In genomic region chr5:160744253-160745112, GRCh38 we compare ENCODE assay signal across 18 cellular contexts.
DNase-seq lines count a peak whose midpoint lies in the region; ATAC-seq, FAIRE-seq and TF ChIP-seq lines count a peak whose summit lies in the region.
"Had no signal": no experiment of that assay in that cellular context is flagged by ENCODE, and none has a peak within 500 bp of the region (broad histone marks: within the 10 kb centered on the region; RNA-seq: fewer than 3 reads in every experiment).

No MANE protein-coding gene starts in this region.

- WGBS in HUES64 = 37% methylated on average over 6 of the region's 7 CpGs
- 58% methylated on average over 7 of the region's 7 CpGs for WGBS in GM12878 (ENCODE audit: insufficient coverage, insufficient replicate concordance, low lambda C conversion rate, missing lambda C conversion rate)
- 66% methylated on average over 7 of the region's 7 CpGs for WGBS in esophagus muscularis mucosa

- BruUV-seq in GM12878 (replicated peaks; lab: Mats Ljungman, UMichigan) = no TSS peak

- H3K4me3 ChIP-seq in BLaER1 (no peak overlapping the region), HUES64 (ENCODE audit: low read length) (no peak overlapping the region), GM12878 (no peak overlapping the region), neural cell (ENCODE audit: low read length) (peak overlapping the region; percentile 27), esophagus muscularis mucosa (no peak overlapping the region)
- H3K4me3 ChIP-seq: PC-9, SJCRH30 had no signal

- H3K36me3 ChIP-seq in BLaER1 = no peaks in the 10 kb centered on the region
- H3K36me3 ChIP-seq in HUES64 (ENCODE audit: insufficient read depth, low read length) = no peaks in the 10 kb centered on the region
- H3K36me3 ChIP-seq in GM12878 (ENCODE audit: control insufficient read depth in 2 of 2, insufficient read depth in 2 of 2, low read length in 1 of 2) = no peaks in the 10 kb centered on the region
- no peaks in the 10 kb centered on the region for H3K36me3 ChIP-seq in neural cell (ENCODE audit: insufficient read depth, low read length)
- H3K36me3 ChIP-seq in esophagus muscularis mucosa = no peaks in the 10 kb centered on the region
- H3K36me3 ChIP-seq: BE2C, SJCRH30 had no signal

- H3K9me2 ChIP-seq in neural cell (ENCODE audit: insufficient read depth, low read length) = no peaks in the 10 kb centered on the region

- RAD21 ChIA-PET in GM12878 (lab: Charles Lee; ENCODE audit: unreplicated experiment) = interaction anchor here (0.9 to 1.7 kb wide), 2 partner anchors 102 to 361 kb away, joined by 3 to 4 read pairs; no protein-coding TSS in a partner anchor

- peaks cover 19% of the 10 kb centered on the region for H3F3A ChIP-seq in neural cell (ENCODE audit: insufficient read depth, low read length, poor library complexity, severe bottlenecking)

- H2AFZ ChIP-seq in GM12878 (ENCODE audit: control insufficient read depth, low read depth, low read length) = no peak overlapping the region
- H2AFZ ChIP-seq in neural cell (ENCODE audit: low read depth, low read length) = no peak overlapping the region
- H2AFZ ChIP-seq: PC-9 had no signal

- H3K9me3 ChIP-seq in BLaER1 (no peaks in the 10 kb centered on the region), HUES64 (ENCODE audit: insufficient read depth, low read depth, low read length) (no peaks in the 10 kb centered on the region), GM12878 (replicated peaks; ENCODE audit: control insufficient read depth, insufficient read depth, low read length) (no peaks in the 10 kb centered on the region; the same call in 2 of the 3 replicates), neural cell (ENCODE audit: low read length) (no peaks in the 10 kb centered on the region), esophagus muscularis mucosa (no peaks in the 10 kb centered on the region)
- H3K9me3 ChIP-seq: BE2C, SJCRH30 had no signal

- H3K4me2 ChIP-seq in BLaER1 (peak overlapping the region; percentile 73), GM12878 (ENCODE audit: control insufficient read depth, insufficient read depth) (no peak overlapping the region), neural cell (ENCODE audit: low read length) (peak overlapping the region; percentile 50)
- H3K4me2 ChIP-seq: PC-9 had no signal

- no peak for TF ChIP-seq POLR2A in GM12878 (IDR thresholded peaks at IDR 0.05; ENCODE audit: low read depth, low read length)
- TF ChIP-seq POLR2A in esophagus muscularis mucosa (IDR thresholded peaks at IDR 0.05; ENCODE audit: low read depth) = no peak

- H3K4me1 ChIP-seq in BLaER1 (peaks cover 61% of the 10 kb centered on the region), HUES64 (ENCODE audit: insufficient read depth, low read length) (peaks cover 7% of the 10 kb centered on the region; the same call in 1 of the 2 replicates), GM12878 (ENCODE audit: control insufficient read depth, insufficient read depth, low read length) (peaks cover 4% of the 10 kb centered on the region; the same call in 1 of the 2 replicates), esophagus muscularis mucosa (peaks cover 0 to 8% (median 0%) of the 10 kb centered on the region in 4 donors)
- H3K4me1 ChIP-seq: BE2C, SJCRH30 had no signal

- H3K27ac ChIP-seq in BLaER1 = peak overlapping the region; percentile 5; the same call in 1 of the 2 replicates
- H3K27ac ChIP-seq in HUES64 (ENCODE audit: low read depth, low read length) = peak overlapping the region; percentile 3; the same call in 1 of the 2 replicates
- no peak overlapping the region for H3K27ac ChIP-seq in GM12878 (ENCODE audit: control insufficient read depth, insufficient read depth)
- H3K27ac ChIP-seq in neural cell (ENCODE audit: low read length) = peak overlapping the region; percentile 95
- H3K27ac ChIP-seq in esophagus muscularis mucosa (replicated peaks in 1 of 4) = no peak overlapping the region
- H3K27ac ChIP-seq: PC-9, SJCRH30 had no signal

- POLR2A ChIA-PET in GM12878 (lab: Charles Lee) = no interaction called here

- peak; percentile 65 for FAIRE-seq in GM12878 (lab: Jason Lieb, UNC)

- H3K9ac ChIP-seq in BLaER1 (no peak overlapping the region), HUES64 (ENCODE audit: low read depth, low read length) (no peak overlapping the region), GM12878 (ENCODE audit: control insufficient read depth, insufficient read depth, low read length) (no peak overlapping the region), neural cell (ENCODE audit: low read length) (peak overlapping the region; percentile 55)

- H3K27me3 ChIP-seq in BLaER1 (no peaks in the 10 kb centered on the region), HUES64 (ENCODE audit: insufficient read depth, low read length) (no peaks in the 10 kb centered on the region), GM12878 (replicated peaks in 1 of 2; ENCODE audit: control insufficient read depth in 2 of 2, insufficient read depth in 2 of 2, low read length in 1 of 2) (no peaks in the 10 kb centered on the region), neural cell (ENCODE audit: insufficient read depth, low read depth, low read length) (no peaks in the 10 kb centered on the region), esophagus muscularis mucosa (no peaks in the 10 kb centered on the region)
- H3K27me3 ChIP-seq: BE2C had no signal

- CTCF ChIA-PET in GM12878 (lab: Yijun Ruan, JAX) = interaction anchor here (1.0 to 1.4 kb wide), 3 partner anchors 14 to 235 kb away, joined by 3 to 4 read pairs (median 3); no protein-coding TSS in a partner anchor

- in situ Hi-C loops in GM12878 (cut with MboI) = no loop called here

- intact Hi-C loops in GM12878 (cut with micrococcal nuclease; ENCODE audit: unreplicated experiment) (no loop called here), esophagus muscularis mucosa (cut with DNase I) (no loop called here)

- SMC1A ChIA-PET in GM12878 (lab: Charles Lee; ENCODE audit: uncharacterized antibody, unreplicated experiment) = interaction anchor here (0.6 to 0.9 kb wide), 2 partner anchors 9 to 1366 kb away, joined by 3 read pairs; no protein-coding TSS in a partner anchor

- DNase-seq in GM12878 (ENCODE audit: low read depth, low spot score) (no peak), epidermal melanocyte (ENCODE audit: insufficient read length, low spot score) (no peak), esophagus muscularis mucosa (ENCODE audit: extremely low spot score) (no peak), cerebellar nuclear complex (lab: John Stamatoyannopoulos, UW) (no peak)
- DNase-seq: BE2C; CD4-positive, alpha-beta memory T cell; DMS153; GF-D8; GOT3; KG1; NCI-H146; NCI-H2081; PC-9; SJCRH30 had no signal

- no peak for TF ChIP-seq EP300 in GM12878 (IDR thresholded peaks at IDR 0.05; ENCODE audit: borderline replicate concordance in 1 of 2, control insufficient read depth in 1 of 2, low read depth in 2 of 2, low read length in 2 of 2)
- TF ChIP-seq EP300 in neural cell (conservative IDR thresholded peaks at IDR 0.05; ENCODE audit: poor library complexity, severe bottlenecking) = peak; percentile 98
- no peak for TF ChIP-seq EP300 in esophagus muscularis mucosa (IDR thresholded peaks at IDR 0.05)

- TF ChIP-seq RAD21 in GM12878 (IDR thresholded peaks at IDR 0.05; ENCODE audit: insufficient read depth, low read depth, low read length) (no peak), neural cell (conservative IDR thresholded peaks at IDR 0.05) (peak; percentile 33)

- ATAC-seq in GM12878 = no peak
- ATAC-seq in GM21576 (IDR thresholded peaks at IDR 0.05; ENCODE audit: unreplicated experiment) = no peak

- TF ChIP-seq CTCF in GM12878 (IDR thresholded peaks at IDR 0.05 in 2 of 3, conservative IDR thresholded peaks at IDR 0.05 in 1 of 3; ENCODE audit: control insufficient read depth in 2 of 3, extremely low read depth in 1 of 3, insufficient read depth in 1 of 3, low read depth in 3 of 3, low read length in 3 of 3) (no peak), neural cell (IDR thresholded peaks at IDR 0.05; ENCODE audit: poor library complexity, severe bottlenecking) (no peak), esophagus muscularis mucosa (IDR thresholded peaks at IDR 0.05) (no peak)

- H4K20me1 ChIP-seq in BLaER1 = no peaks in the 10 kb centered on the region
- H4K20me1 ChIP-seq in GM12878 (ENCODE audit: control insufficient read depth, insufficient read depth) = no peaks in the 10 kb centered on the region
- H4K20me1 ChIP-seq in neural cell (ENCODE audit: insufficient read depth) = no peaks in the 10 kb centered on the region

- H3K79me2 ChIP-seq in GM12878 (ENCODE audit: control insufficient read depth, insufficient read depth, low read length) (no peaks in the 10 kb centered on the region), neural cell (replicated peaks; ENCODE audit: insufficient read depth, low read length) (no peaks in the 10 kb centered on the region)

TF ChIP-seq in GM12878, 131 proteins besides CTCF, POLR2A, EP300 and RAD21 (continues in another document):
- TF ChIP-seq GATAD2B (conservative IDR thresholded peaks at IDR 0.05; ENCODE audit: low read depth) (no peak), RB1 (IDR thresholded peaks at IDR 0.05; ENCODE audit: borderline replicate concordance) (no peak), SMARCA5 (IDR thresholded peaks at IDR 0.05) (no peak), CHD1 (IDR thresholded peaks at IDR 0.05; ENCODE audit: low read depth, low read length) (no peak), SIX5 (IDR thresholded peaks at IDR 0.05; ENCODE audit: low read depth, low read length, severe bottlenecking) (no peak), FOXM1 (IDR thresholded peaks at IDR 0.05; ENCODE audit: low read depth, low read length) (no peak), SUZ12 (IDR thresholded peaks at IDR 0.05; ENCODE audit: unreplicated experiment) (no peak), NFIC (IDR thresholded peaks at IDR 0.05; ENCODE audit: low read depth, low read length) (no peak)
- TF ChIP-seq, protein P1, sequence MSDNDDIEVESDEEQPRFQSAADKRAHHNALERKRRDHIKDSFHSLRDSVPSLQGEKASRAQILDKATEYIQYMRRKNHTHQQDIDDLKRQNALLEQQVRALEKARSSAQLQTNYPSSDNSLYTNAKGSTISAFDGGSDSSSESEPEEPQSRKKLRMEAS (IDR thresholded peaks at IDR 0.05; ENCODE audit: low read depth, low read length) = no peak

Comparison
In these comparisons a context has a peak if more than half of its experiments do, and no peak if none do; other contexts are left out.
1. H3K27ac ChIP-seq: peak in BLaER1 (single experiment), HUES64 (single experiment) and neural cell (single experiment); none in GM12878 (single experiment) and esophagus muscularis mucosa (0 of 4).